In genomic region chr22:12601870-12602779, GRCh38 we compare ENCODE assay signal across 1 cellular context.
TF ChIP-seq lines count a peak whose summit lies in the region.

No MANE protein-coding gene starts in this region.

TF ChIP-seq in K562, 482 proteins besides CTCF, POLR2A, EP300 and RAD21 (continued from another document and continues in another):
- TF ChIP-seq RBBP5 (IDR thresholded peaks at IDR 0.05; ENCODE audit: borderline replicate concordance, insufficient read depth, low read length, poor library complexity, severe bottlenecking) (peak; percentile 97), SPI1 (IDR thresholded peaks at IDR 0.05; ENCODE audit: borderline replicate concordance, low read depth, low read length) (peak; percentile 65; the same call in 1 of the 2 replicates), MYC (IDR thresholded peaks at IDR 0.05; ENCODE audit: low read depth, low read length) (peak; percentile 64), MYC (CRISPR knock-in tag; IDR thresholded peaks at IDR 0.05; ENCODE audit: borderline replicate concordance, low read depth) (no peak), ATF1 (CRISPR knock-in tag; IDR thresholded peaks at IDR 0.05) (no peak), ATF1 (tag; IDR thresholded peaks at IDR 0.05) (peak; percentile 75), ZNF395 (CRISPR knock-in tag; IDR thresholded peaks at IDR 0.05) (peak; percentile 61; the same call in 1 of the 2 replicates), CC2D1A (IDR thresholded peaks at IDR 0.05) (peak; percentile 26; the same call in 1 of the 2 replicates), PHF8 (IDR thresholded peaks at IDR 0.05; ENCODE audit: borderline replicate concordance, low read length) (peak; percentile 62), POLR2G (IDR thresholded peaks at IDR 0.05; ENCODE audit: low read depth, low read length) (peak; percentile 88), ZNF232 (CRISPR knock-in tag; IDR thresholded peaks at IDR 0.05) (no peak), KDM5B (IDR thresholded peaks at IDR 0.05; ENCODE audit: insufficient replicate concordance, low read depth, low read length) (peak; percentile 64), ZNF407 (IDR thresholded peaks at IDR 0.05; ENCODE audit: low read depth) (peak; percentile 97), ETV1 (tag; conservative IDR thresholded peaks at IDR 0.05; ENCODE audit: low read depth) (0 out of 2 replicates have a peak, but pooled peaks have one; percentile 28), DIDO1 (tag; IDR thresholded peaks at IDR 0.05; ENCODE audit: low read depth) (peak; percentile 76), SMARCB1 (IDR thresholded peaks at IDR 0.05; ENCODE audit: insufficient read length, low read depth) (no peak), NRF1 (conservative IDR thresholded peaks at IDR 0.05 in 1 of 2, IDR thresholded peaks at IDR 0.05 in 1 of 2) (peak; percentile 15 to 63; a peak in 3 of 4 replicates), EP400 (IDR thresholded peaks at IDR 0.05) (peak; percentile 67; the same call in 1 of the 2 replicates), KLF16 (IDR thresholded peaks at IDR 0.05) (peak; percentile 85), GMEB1 (CRISPR knock-in tag; IDR thresholded peaks at IDR 0.05) (peak; percentile 33; the same call in 1 of the 2 replicates), SAFB (IDR thresholded peaks at IDR 0.05; ENCODE audit: borderline replicate concordance, low read depth, low read length) (peak; percentile 98), NFIC (IDR thresholded peaks at IDR 0.05) (peak; percentile 81), ZNF347 (CRISPR knock-in tag; IDR thresholded peaks at IDR 0.05; ENCODE audit: low read depth) (no peak), GABPB1 (CRISPR knock-in tag; IDR thresholded peaks at IDR 0.05) (0 out of 2 replicates have a peak, but pooled peaks have one; percentile 23), MTA2 (IDR thresholded peaks at IDR 0.05; ENCODE audit: low read depth) (no peak), HCFC1 (IDR thresholded peaks at IDR 0.05; ENCODE audit: low read depth, low read length) (peak; percentile 67), EHMT2 (IDR thresholded peaks at IDR 0.05) (no peak), ZBTB7A (IDR thresholded peaks at IDR 0.05; ENCODE audit: borderline replicate concordance, control insufficient read depth, low read depth, low read length) (peak; percentile 62; the same call in 1 of the 2 replicates), NR2C1 (IDR thresholded peaks at IDR 0.05) (peak; percentile 59), NR2C1 (tag; IDR thresholded peaks at IDR 0.05) (peak; percentile 80), UBTF (IDR thresholded peaks at IDR 0.05; ENCODE audit: borderline replicate concordance in 1 of 2, low read depth in 2 of 2, low read length in 2 of 2) (peak; percentile 48 to 92; a peak in 2 of 4 replicates), ATF2 (CRISPR knock-in tag; IDR thresholded peaks at IDR 0.05) (no peak), MTA3 (IDR thresholded peaks at IDR 0.05; ENCODE audit: borderline replicate concordance) (peak; percentile 99), MNT (conservative IDR thresholded peaks at IDR 0.05) (peak; percentile 54 to 72; a peak in 3 of 4 replicates), MAZ (CRISPR knock-in tag; conservative IDR thresholded peaks at IDR 0.05 in 1 of 2, IDR thresholded peaks at IDR 0.05 in 1 of 2) (peak; percentile 89 to 93), ARID1B (IDR thresholded peaks at IDR 0.05) (0 out of 2 replicates have a peak, but pooled peaks have one; percentile 17), SUPT5H (IDR thresholded peaks at IDR 0.05) (0 out of 2 replicates have a peak, but pooled peaks have one; percentile 58), ERF (CRISPR knock-in tag; IDR thresholded peaks at IDR 0.05) (peak; percentile 19; the same call in 1 of the 2 replicates), L3MBTL2 (IDR thresholded peaks at IDR 0.05) (peak; percentile 92), POU5F1 (IDR thresholded peaks at IDR 0.05; ENCODE audit: borderline replicate concordance, low read depth, low read length, partially characterized antibody) (peak; percentile 92), CHAMP1 (IDR thresholded peaks at IDR 0.05) (0 out of 2 replicates have a peak, but pooled peaks have one; percentile 71), SIN3A (IDR thresholded peaks at IDR 0.05; ENCODE audit: borderline replicate concordance in 2 of 2, control insufficient read depth in 1 of 2, low read depth in 2 of 2, low read length in 2 of 2) (peak; percentile 54 to 80; a peak in 2 of 4 replicates)
